8 cellular contexts compared by ENCODE assay signal in genomic region chr12:48788852-48789775, GRCh38. TPM values are rescaled to one million over a fixed set of nuclear protein-coding genes. Genes with fewer than 3 reads are reported as not detected.
DNase-seq lines count a peak whose midpoint lies in the region; ATAC-seq, FAIRE-seq and TF ChIP-seq lines count a peak whose summit lies in the region.

TSS of gene ADCY6 (minus strand) at chr12:48789089. CDS start at chr12:48783434, 5,655 bp downstream.

- H4K20me1 ChIP-seq in BLaER1 = peaks cover 7% of the 10 kb centered on the region; the same call in 1 of the 2 replicates

- TF ChIP-seq POLR2A in body of pancreas (IDR thresholded peaks at IDR 0.05) (peak in 2 of 3 donors; percentile 32 to 45), GM12891 (IDR thresholded peaks at IDR 0.05; ENCODE audit: low read depth, low read length) (no peak)

- peaks cover 53% of the 10 kb centered on the region for H3K4me1 ChIP-seq in BLaER1
- H3K4me1 ChIP-seq in body of pancreas = peaks cover 34% of the 10 kb centered on the region
- peaks cover 8% of the 10 kb centered on the region for H3K4me1 ChIP-seq in psoas muscle

- peak within 1 kb of the TSS; percentile 95 for H3K27ac ChIP-seq in BLaER1
- H3K27ac ChIP-seq in body of pancreas = peak within 1 kb of the TSS; percentile 80 to 99 (median 95)
- H3K27ac ChIP-seq in psoas muscle = peak within 1 kb of the TSS; percentile 75

- DNase-seq in NCI-H510A (lab: John Stamatoyannopoulos, UW) (peak; percentile 35), body of pancreas (peak; percentile 88 to 90 (median 89)), hypothalamus (lab: John Stamatoyannopoulos, UW) (peak in 45 of 51 donors; percentile 15 to 77 (median 59)), psoas muscle (peak; percentile 77 to 87), GM12891 (ENCODE audit: insufficient read length, low spot score) (no peak)
- no peak for DNase-seq in stimulated activated CD4-positive, alpha-beta T cell treated with anti-CD3 and anti-CD28 coated beads, Interleukin-2, amount 100 ng/mL, for 48 hours

- peak within 1 kb of the TSS; percentile 94 for H3K9ac ChIP-seq in BLaER1

- ATAC-seq in GM19395 (IDR thresholded peaks at IDR 0.05; ENCODE audit: unreplicated experiment) (peak; percentile 68), body of pancreas (peak; percentile 90), psoas muscle (peak; percentile 85 to 93 (median 90))

- no peaks in the 10 kb centered on the region for H3K9me3 ChIP-seq in BLaER1
- H3K9me3 ChIP-seq in body of pancreas = no peaks in the 10 kb centered on the region
- no peaks in the 10 kb centered on the region for H3K9me3 ChIP-seq in psoas muscle

- peak within 1 kb of the TSS; percentile 98 for H3K4me2 ChIP-seq in BLaER1

- FAIRE-seq in GM12891 (lab: Jason Lieb, UNC) = no peak

- H3K4me3 ChIP-seq in BLaER1 (peak within 1 kb of the TSS; percentile 97), body of pancreas (peak within 1 kb of the TSS; percentile 79 to 100), psoas muscle (peak within 1 kb of the TSS; percentile 97)

- TF ChIP-seq CTCF in body of pancreas (IDR thresholded peaks at IDR 0.05) = no peak
- TF ChIP-seq CTCF in psoas muscle (IDR thresholded peaks at IDR 0.05) = no peak

- H3K36me3 ChIP-seq in BLaER1 (no peaks in the 10 kb centered on the region), body of pancreas (replicated peaks in 1 of 2; ENCODE audit: insufficient read depth in 1 of 2, low read depth in 2 of 2) (no peaks in the 10 kb centered on the region), psoas muscle (ENCODE audit: insufficient read depth in 1 of 2, low read depth in 1 of 2) (no peaks in the 10 kb centered on the region)

- intact Hi-C loops in body of pancreas (cut with DNase I) = no loop called here
- intact Hi-C loops in psoas muscle (cut with DNase I) = no loop called here

- WGBS in body of pancreas, 2 donors = 1 to 2% methylated on average over 19 to 53 of the region's 86 CpGs
- 0 to 1% (median 1%) methylated on average over 58 to 86 of the region's 86 CpGs for WGBS in psoas muscle, 3 donors

- H3K27me3 ChIP-seq in BLaER1 (no peaks in the 10 kb centered on the region), body of pancreas (no peaks in the 10 kb centered on the region), psoas muscle (ENCODE audit: insufficient read depth in 3 of 3, low read length in 2 of 3) (no peaks in the 10 kb centered on the region)

TF ChIP-seq in GM12891, 5 proteins besides CTCF, POLR2A, EP300 and RAD21:
- TF ChIP-seq SPI1 (IDR thresholded peaks at IDR 0.05; ENCODE audit: low read depth, low read length) = no peak
- no peak for TF ChIP-seq POU2F2 (IDR thresholded peaks at IDR 0.05; ENCODE audit: low read depth, low read length)
- no peak for TF ChIP-seq TAF1 (IDR thresholded peaks at IDR 0.05; ENCODE audit: low read depth, low read length)
- TF ChIP-seq POLR2AphosphoS5 (IDR thresholded peaks at IDR 0.05; ENCODE audit: low read depth, low read length) = no peak
- no peak for TF ChIP-seq PAX5 (IDR thresholded peaks at IDR 0.05; ENCODE audit: insufficient read depth, low read length, severe bottlenecking)

RNA-seq across cellular contexts. Expression of gene ADCY6, which starts in this region (rescaled TPM):
- 10 to 100 TPM; 38.6 to 59.1 TPM for total RNA-seq in body of pancreas
- 10 to 100 TPM; 13.1 to 18.9 (median 13.4) TPM for total RNA-seq in psoas muscle
- 1 to 10 TPM; 5.3 to 9.2 (median 7.6) TPM for polyA plus RNA-seq in psoas muscle
- polyA plus RNA-seq in GM12891 (2012; ENCODE audit: low read depth, missing spikeins) = 0.06 TPM

Comparison
In these comparisons a context has a peak if more than half of its experiments do, and no peak if none do; other contexts are left out.
1. DNase-seq: peak in NCI-H510A (single experiment), body of pancreas (4 of 4), hypothalamus (45 of 51) and psoas muscle (2 of 2); none in GM12891 (single experiment) and stimulated activated CD4-positive, alpha-beta T cell treated with anti-CD3 and anti-CD28 coated beads, Interleukin-2, amount 100 ng/mL, for 48 hours (0 of 2).
2. Peak in every context shown above with its lines, with median percentiles within 50 percentile points of each other: H3K27ac ChIP-seq, H3K4me3 ChIP-seq and ATAC-seq.